23 cellular contexts compared by ENCODE assay signal in the genomic region with DNA sequence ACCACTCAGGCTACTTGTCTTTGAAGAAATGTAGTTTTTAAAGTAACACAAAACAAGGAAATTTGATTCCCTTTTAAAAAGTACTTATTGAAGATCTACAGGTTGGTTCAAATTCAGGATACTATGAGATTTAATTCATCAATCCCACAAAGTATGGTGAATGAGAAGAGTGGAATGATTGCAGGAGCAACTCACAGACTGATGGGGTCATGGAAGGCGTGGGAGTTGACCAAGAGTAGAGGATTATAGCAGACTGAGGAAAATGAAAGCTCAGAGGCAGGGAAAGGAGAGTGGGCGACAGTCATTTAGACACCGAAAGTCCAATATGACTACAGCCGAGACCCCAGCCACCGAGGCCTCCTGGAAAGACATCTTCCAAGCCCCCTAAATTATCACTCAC. TPM values are rescaled to one million over a fixed set of nuclear protein-coding genes. Genes with fewer than 3 reads are reported as not detected.
DNase-seq lines count a peak whose midpoint lies in the region; FAIRE-seq and TF ChIP-seq lines count a peak whose summit lies in the region.
"Had no signal": no experiment of that assay in that cellular context is flagged by ENCODE, and none has a peak within 500 bp of the region (broad histone marks: within the 10 kb centered on the region; RNA-seq: fewer than 3 reads in every experiment).

No MANE protein-coding gene starts in this region.

- intact Hi-C loops in transverse colon (cut with DNase I; ENCODE audit: low total_unique reads), result no loop called here
- intact Hi-C loops in spleen (cut with DNase I; ENCODE audit: low total_unique reads), result no loop called here

- H3K9me3 ChIP-seq in BLaER1 treated with 17β-estradiol and CSF1 and Interleukin-3, amounts not matched to agents 10 nM and 100 nM (replicated peaks in 1 of 11), result peaks cover 13 to 32% (median 21%) of the 10 kb centered on the region in 11 experiments
- H3K9me3 ChIP-seq in astrocyte (ENCODE audit: insufficient read depth, low read depth, low read length) (no peaks in the 10 kb centered on the region), keratinocyte (ENCODE audit: control insufficient read depth, low read depth, low read length) (no peaks in the 10 kb centered on the region), transverse colon (no peaks in the 10 kb centered on the region), spleen (peaks cover 0 to 9% (median 6%) of the 10 kb centered on the region in 8 donors)
- H3K9me3 ChIP-seq: A549 had no signal

- no peaks in the 10 kb centered on the region for H3K9me1 ChIP-seq in keratinocyte (ENCODE audit: control insufficient read depth, extremely low read depth, insufficient read depth, low read length)

- H3K9me3 Mint-ChIP-seq in astrocyte (ENCODE audit: unreplicated experiment), result no peaks in the 10 kb centered on the region
- H3K9me3 Mint-ChIP-seq: CD4-positive, alpha-beta T cell; IgD-negative memory B cell had no signal

- 72 to 93% methylated on average over 5 of the region's 5 CpGs for WGBS in transverse colon (ENCODE audit: low coverage in 1 of 2), 2 donors
- 74 to 93% (median 76%) methylated on average over 5 of the region's 5 CpGs for WGBS in spleen, 5 donors

- peaks cover 18 to 41% (median 24%) of the 10 kb centered on the region in 10 experiments for H3K4me1 ChIP-seq in BLaER1 treated with 17β-estradiol and CSF1 and Interleukin-3, amounts not matched to agents 10 nM and 100 nM
- H3K4me1 ChIP-seq in astrocyte (ENCODE audit: insufficient read depth, low read length) (peaks cover 5% of the 10 kb centered on the region), keratinocyte (ENCODE audit: control insufficient read depth, extremely low read depth, insufficient read depth, low read length) (peaks cover 42% of the 10 kb centered on the region), transverse colon (no peaks in the 10 kb centered on the region), spleen (peaks cover 0 to 3% (median 0%) of the 10 kb centered on the region in 6 donors)

- no peak overlapping the region for H3K4me3 Mint-ChIP-seq in astrocyte (ENCODE audit: unreplicated experiment)
- H3K4me3 Mint-ChIP-seq: CD4-positive, alpha-beta T cell; IgD-negative memory B cell had no signal

- no peaks in the 10 kb centered on the region for H4K20me1 ChIP-seq in BLaER1 treated with 17β-estradiol and CSF1 and Interleukin-3, amounts not matched to agents 10 nM and 100 nM
- H4K20me1 ChIP-seq in astrocyte (ENCODE audit: insufficient read depth, low read length) (no peaks in the 10 kb centered on the region), keratinocyte (ENCODE audit: control insufficient read depth, extremely low read depth, insufficient read depth, low read length) (no peaks in the 10 kb centered on the region)

- TF ChIP-seq CTCF in astrocyte (IDR thresholded peaks at IDR 0.05; ENCODE audit: insufficient read depth, low read depth, low read length), result no peak
- TF ChIP-seq CTCF in keratinocyte (optimal IDR thresholded peaks at IDR 0.05 in 1 of 3, IDR thresholded peaks at IDR 0.05 in 1 of 3, conservative IDR thresholded peaks at IDR 0.05 in 1 of 3; ENCODE audit: extremely low read depth in 1 of 3, insufficient read depth in 2 of 3, low read length in 3 of 3), result no peak
- TF ChIP-seq CTCF in transverse colon (IDR thresholded peaks at IDR 0.05), result no peak
- no peak for TF ChIP-seq CTCF in spleen (IDR thresholded peaks at IDR 0.05 in 8 of 11, conservative IDR thresholded peaks at IDR 0.05 in 3 of 11)

- no peak overlapping the region for H3K9ac ChIP-seq in BLaER1 treated with 17β-estradiol and CSF1 and Interleukin-3, amounts not matched to agents 10 nM and 100 nM
- H3K9ac ChIP-seq in astrocyte (ENCODE audit: low read length), result no peak overlapping the region
- H3K9ac ChIP-seq in keratinocyte (ENCODE audit: control insufficient read depth, extremely low read depth, insufficient read depth, low read length), result no peak overlapping the region

- H2AFZ ChIP-seq in astrocyte (ENCODE audit: low read depth, low read length) (no peak overlapping the region), keratinocyte (ENCODE audit: control insufficient read depth, low read length) (peak overlapping the region; percentile 4)

- peaks cover 20% of the 10 kb centered on the region for H3K4me1 Mint-ChIP-seq in astrocyte (ENCODE audit: low read depth, unreplicated experiment)

- H3K27ac Mint-ChIP-seq in astrocyte (ENCODE audit: unreplicated experiment), result peak overlapping the region; percentile 95
- H3K27ac Mint-ChIP-seq: CD4-positive, alpha-beta T cell; IgD-negative memory B cell had no signal

- H3K36me3 ChIP-seq in BLaER1 treated with 17β-estradiol and CSF1 and Interleukin-3, amounts not matched to agents 10 nM and 100 nM, result 0 out of 22 replicates have a peak, but pooled peaks cover 0 to 3% (median 0%) of the 10 kb centered on the region in 11 experiments
- H3K36me3 ChIP-seq in astrocyte (ENCODE audit: insufficient read depth, low read length) (no peaks in the 10 kb centered on the region), keratinocyte (ENCODE audit: control insufficient read depth in 2 of 2, extremely low read depth in 1 of 2, insufficient read depth in 2 of 2, low read length in 2 of 2) (no peaks in the 10 kb centered on the region), transverse colon (no peaks in the 10 kb centered on the region), spleen (no peaks in the 10 kb centered on the region)

- H3K27ac ChIP-seq in BLaER1 treated with 17β-estradiol and CSF1 and Interleukin-3, amounts not matched to agents 10 nM and 100 nM, result no peak overlapping the region
- no peak overlapping the region for H3K27ac ChIP-seq in astrocyte (ENCODE audit: low read depth, low read length)
- peak overlapping the region; percentile 51 for H3K27ac ChIP-seq in keratinocyte (ENCODE audit: control insufficient read depth, insufficient read depth, low read length)
- H3K27ac ChIP-seq in transverse colon, result no peak overlapping the region
- no peak overlapping the region for H3K27ac ChIP-seq in spleen
- H3K27ac ChIP-seq: A549, SK-N-MC had no signal

- TF ChIP-seq EP300 in transverse colon (IDR thresholded peaks at IDR 0.05; ENCODE audit: low read depth), result no peak

- in situ Hi-C loops in transverse colon (cut with MboI; ENCODE audit: low pct_ligation_motif_present in 1 of 4, low pct_unique_long_range_greater_than_20kb in 1 of 4, low sequenced_read_pairs in 3 of 4), result no loop called here

- H3K36me3 Mint-ChIP-seq in astrocyte (ENCODE audit: low read depth, unreplicated experiment), result no peaks in the 10 kb centered on the region
- H3K36me3 Mint-ChIP-seq: IgD-negative memory B cell had no signal

- DNase-seq in HCEC 1CT (peak; percentile 28), astrocyte (ENCODE audit: low read depth) (peak; percentile 25), keratinocyte (ENCODE audit: low read depth, low spot score) (no peak), COLO668 (lab: John Stamatoyannopoulos, UW; ENCODE audit: unreplicated experiment) (no peak), transverse colon (no peak), AML-193 (lab: John Stamatoyannopoulos, UW) (no peak), spleen (no peak)
- DNase-seq: CD4-positive, alpha-beta T cell; NCI-H1048; NCI-H1436 treated with DMSO at 0.1 percent for 48 hours; NCI-H2029 treated with DMSO at 0.1 percent for 48 hours; NCI-H510A treated with DMSO at 0.1 percent for 48 hours; NCI-H82; Right ventricle myocardium superior had no signal

- peak overlapping the region in 8 of 11 experiments; percentile 17 to 83 (median 76); a peak in 16 of 22 replicates for H3K4me2 ChIP-seq in BLaER1 treated with 17β-estradiol and CSF1 and Interleukin-3, amounts not matched to agents 10 nM and 100 nM
- H3K4me2 ChIP-seq in astrocyte (ENCODE audit: low read length), result no peak overlapping the region
- peak overlapping the region; percentile 37 for H3K4me2 ChIP-seq in keratinocyte (ENCODE audit: control insufficient read depth, extremely low read depth, insufficient read depth, low read depth, low read length)
- H3K4me2 ChIP-seq: A549 had no signal

- peaks cover 0 to 20% (median 0%) of the 10 kb centered on the region in 11 experiments; a peak in 6 of 22 replicates for H3K27me3 ChIP-seq in BLaER1 treated with 17β-estradiol and CSF1 and Interleukin-3, amounts not matched to agents 10 nM and 100 nM
- H3K27me3 ChIP-seq in astrocyte (ENCODE audit: insufficient read depth, low read length), result no peaks in the 10 kb centered on the region
- H3K27me3 ChIP-seq in keratinocyte (ENCODE audit: control insufficient read depth, extremely low read depth, insufficient read depth, low read length), result no peaks in the 10 kb centered on the region
- no peaks in the 10 kb centered on the region for H3K27me3 ChIP-seq in transverse colon
- H3K27me3 ChIP-seq in spleen (replicated peaks in 1 of 7), result peaks cover 0 to 29% (median 0%) of the 10 kb centered on the region in 7 donors

- H3K79me2 ChIP-seq in astrocyte (ENCODE audit: insufficient read depth, low read length) (no peaks in the 10 kb centered on the region), keratinocyte (ENCODE audit: control insufficient read depth, insufficient read depth, low read length) (no peaks in the 10 kb centered on the region)

- dilution Hi-C loops in keratinocyte (cut with MboI; ENCODE audit: extremely low pct_ligation_motif_present, low sequenced_read_pairs), result no loop called here

- no peaks in the 10 kb centered on the region for H3K27me3 Mint-ChIP-seq in astrocyte (ENCODE audit: low read depth, unreplicated experiment)

- FAIRE-seq in astrocyte (lab: Jason Lieb, UNC) (no peak), keratinocyte (lab: Jason Lieb, UNC) (peak; percentile 48)
- FAIRE-seq: A549, G401.6, GM12878, GM18507, H54, HTR-8/SVneo had no signal

- no peak for TF ChIP-seq POLR2A in transverse colon (IDR thresholded peaks at IDR 0.05)
- no peak for TF ChIP-seq POLR2A in spleen (IDR thresholded peaks at IDR 0.05)

- H3K4me3 ChIP-seq in BLaER1 treated with 17β-estradiol and CSF1 and Interleukin-3, amounts not matched to agents 10 nM and 100 nM, result no peak overlapping the region
- H3K4me3 ChIP-seq in astrocyte (ENCODE audit: insufficient read depth, low read depth, low read length), result no peak overlapping the region
- no peak overlapping the region for H3K4me3 ChIP-seq in keratinocyte (ENCODE audit: control insufficient read depth in 2 of 3, extremely low read depth in 1 of 3, insufficient read depth in 2 of 3, low read depth in 1 of 3, low read length in 3 of 3)
- H3K4me3 ChIP-seq in transverse colon, result no peak overlapping the region
- H3K4me3 ChIP-seq in spleen, result no peak overlapping the region
- H3K4me3 ChIP-seq: A549, GM12878, SK-N-MC had no signal

RNA-seq across cellular contexts. Expression of a gene that starts 12.5 kb away (rescaled TPM):
- total RNA-seq in astrocyte (not detected in 2 replicates), transverse colon (not detected), spleen (under 1 TPM in 1 of 7 donors, not detected in 6; 0.73 TPM)
- polyA plus RNA-seq in keratinocyte (1.1 to 5.9 TPM (median 4.8 TPM) in 3 replicates), spleen (1 to 10 TPM in 1 of 3 donors, under 1 TPM in 1, not detected in 1; 0.21 to 4.1 TPM)
- 4.4 TPM for polyA plus RNA-seq in keratinocyte (2011; ENCODE audit: low read depth)
- polyA plus RNA-seq in keratinocyte (2011; cell fraction: cytosol; rRNA removed), result 3.6 TPM in 2 replicates
- polyA plus RNA-seq in keratinocyte (2011; cell fraction: nucleus; rRNA removed), result 1.2 and 1.8 TPM in 2 replicates
- 1.2 and 42.0 TPM in 2 replicates for polyA plus RNA-seq in keratinocyte (2012; ENCODE audit: low replicate concordance)
- polyA minus RNA-seq in keratinocyte, result 1.9 TPM in 1 of 3 replicates, not detected in the others
- polyA minus RNA-seq in keratinocyte (2011; cell fraction: cytosol; rRNA and poly(A)+ RNA removed), result not detected
- polyA minus RNA-seq in keratinocyte (2011; cell fraction: nucleus; rRNA and poly(A)+ RNA removed), result not detected in 2 replicates
- total RNA-seq: CD4-positive, alpha-beta T cell; GM12878; Right ventricle myocardium superior had no signal
- polyA plus RNA-seq: A549, GM12878, IgD-negative memory B cell had no signal

Comparison
In these comparisons a context has a peak if more than half of its experiments do, and no peak if none do; other contexts are left out.
1. DNase-seq: peak in HCEC 1CT (single experiment) and astrocyte (single experiment); none in keratinocyte (single experiment), COLO668 (single experiment), transverse colon (single experiment), AML-193 (0 of 2) and spleen (single experiment).